ENCODE assay signal across 1 cellular context in genomic region chr5:149960272-149961185, GRCh38.
TF ChIP-seq lines count a peak whose summit lies in the region.

Gene SLC26A2 (plus strand): TSS chr5:149960758. CDS start chr5:149977653, 16,895 bp downstream.

TF ChIP-seq in HepG2, 621 proteins besides CTCF, POLR2A, EP300 and RAD21 (continued from another document and continues in another):
- TF ChIP-seq, protein P1, sequence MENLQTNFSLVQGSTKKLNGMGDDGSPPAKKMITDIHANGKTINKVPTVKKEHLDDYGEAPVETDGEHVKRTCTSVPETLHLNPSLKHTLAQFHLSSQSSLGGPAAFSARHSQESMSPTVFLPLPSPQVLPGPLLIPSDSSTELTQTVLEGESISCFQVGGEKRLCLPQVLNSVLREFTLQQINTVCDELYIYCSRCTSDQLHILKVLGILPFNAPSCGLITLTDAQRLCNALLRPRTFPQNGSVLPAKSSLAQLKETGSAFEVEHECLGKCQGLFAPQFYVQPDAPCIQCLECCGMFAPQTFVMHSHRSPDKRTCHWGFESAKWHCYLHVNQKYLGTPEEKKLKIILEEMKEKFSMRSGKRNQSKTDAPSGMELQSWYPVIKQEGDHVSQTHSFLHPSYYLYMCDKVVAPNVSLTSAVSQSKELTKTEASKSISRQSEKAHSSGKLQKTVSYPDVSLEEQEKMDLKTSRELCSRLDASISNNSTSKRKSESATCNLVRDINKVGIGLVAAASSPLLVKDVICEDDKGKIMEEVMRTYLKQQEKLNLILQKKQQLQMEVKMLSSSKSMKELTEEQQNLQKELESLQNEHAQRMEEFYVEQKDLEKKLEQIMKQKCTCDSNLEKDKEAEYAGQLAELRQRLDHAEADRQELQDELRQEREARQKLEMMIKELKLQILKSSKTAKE (CRISPR knock-in tag; IDR thresholded peaks at IDR 0.05; ENCODE audit: borderline replicate concordance): peak; percentile 19; the same call in 1 of the 2 replicates
- TF ChIP-seq ZNF329 (CRISPR knock-in tag; IDR thresholded peaks at IDR 0.05; ENCODE audit: low read depth) (peak; percentile 61), TEF (CRISPR knock-in tag; IDR thresholded peaks at IDR 0.05) (peak; percentile 20; the same call in 1 of the 2 replicates), ETV5 (CRISPR knock-in tag; IDR thresholded peaks at IDR 0.05; ENCODE audit: borderline replicate concordance) (peak; percentile 63), SOX6 (IDR thresholded peaks at IDR 0.05) (no peak), SOX6 (CRISPR knock-in tag; IDR thresholded peaks at IDR 0.05) (peak; percentile 61), DNMT1 (CRISPR knock-in tag; IDR thresholded peaks at IDR 0.05) (0 out of 2 replicates have a peak, but pooled peaks have one; percentile 23), ZNF776 (CRISPR knock-in tag; IDR thresholded peaks at IDR 0.05) (peak; percentile 76; the same call in 1 of the 2 replicates), ZNF317 (CRISPR knock-in tag; IDR thresholded peaks at IDR 0.05) (0 out of 2 replicates have a peak, but pooled peaks have one; percentile 15), ZSCAN25 (CRISPR knock-in tag; IDR thresholded peaks at IDR 0.05) (0 out of 2 replicates have a peak, but pooled peaks have one; percentile 23), SP5 (CRISPR knock-in tag; IDR thresholded peaks at IDR 0.05; ENCODE audit: borderline replicate concordance, low read depth) (peak; percentile 43; the same call in 1 of the 2 replicates), DMAP1 (CRISPR knock-in tag; IDR thresholded peaks at IDR 0.05) (peak; percentile 21; the same call in 1 of the 2 replicates), ZNF768 (CRISPR knock-in tag; IDR thresholded peaks at IDR 0.05) (peak; percentile 59; the same call in 1 of the 2 replicates), RNF2 (conservative IDR thresholded peaks at IDR 0.05; ENCODE audit: low read depth) (peak; percentile 79; the same call in 1 of the 2 replicates), NAIF1 (CRISPR knock-in tag; IDR thresholded peaks at IDR 0.05; ENCODE audit: borderline replicate concordance) (peak; percentile 92; the same call in 1 of the 2 replicates), ZNF572 (CRISPR knock-in tag; IDR thresholded peaks at IDR 0.05) (peak; percentile 54; the same call in 1 of the 2 replicates), MBD4 (IDR thresholded peaks at IDR 0.05; ENCODE audit: borderline replicate concordance, low read length) (no peak), XBP1 (CRISPR knock-in tag; IDR thresholded peaks at IDR 0.05) (no peak), ZSCAN9 (CRISPR knock-in tag; IDR thresholded peaks at IDR 0.05; ENCODE audit: borderline replicate concordance) (peak; percentile 55; the same call in 1 of the 2 replicates), MNT (IDR thresholded peaks at IDR 0.05) (no peak), CEBPB (IDR thresholded peaks at IDR 0.05; ENCODE audit: borderline replicate concordance, low read depth, low read length) (no peak), SAP130 (CRISPR knock-in tag; IDR thresholded peaks at IDR 0.05; ENCODE audit: low read depth) (peak; percentile 75), PHF21A (CRISPR knock-in tag; IDR thresholded peaks at IDR 0.05) (peak; percentile 52; the same call in 1 of the 2 replicates)
- TF ChIP-seq, protein P2, sequence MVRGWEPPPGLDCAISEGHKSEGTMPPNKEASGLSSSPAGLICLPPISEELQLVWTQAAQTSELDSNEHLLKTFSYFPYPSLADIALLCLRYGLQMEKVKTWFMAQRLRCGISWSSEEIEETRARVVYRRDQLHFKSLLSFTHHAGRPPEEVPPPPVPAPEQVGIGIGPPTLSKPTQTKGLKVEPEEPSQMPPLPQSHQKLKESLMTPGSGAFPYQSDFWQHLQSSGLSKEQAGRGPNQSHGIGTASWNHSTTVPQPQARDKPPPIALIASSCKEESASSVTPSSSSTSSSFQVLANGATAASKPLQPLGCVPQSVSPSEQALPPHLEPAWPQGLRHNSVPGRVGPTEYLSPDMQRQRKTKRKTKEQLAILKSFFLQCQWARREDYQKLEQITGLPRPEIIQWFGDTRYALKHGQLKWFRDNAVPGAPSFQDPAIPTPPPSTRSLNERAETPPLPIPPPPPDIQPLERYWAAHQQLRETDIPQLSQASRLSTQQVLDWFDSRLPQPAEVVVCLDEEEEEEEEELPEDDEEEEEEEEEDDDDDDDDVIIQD (CRISPR knock-in tag; IDR thresholded peaks at IDR 0.05; ENCODE audit: low read depth): peak; percentile 33; the same call in 1 of the 2 replicates
- TF ChIP-seq, protein P3, sequence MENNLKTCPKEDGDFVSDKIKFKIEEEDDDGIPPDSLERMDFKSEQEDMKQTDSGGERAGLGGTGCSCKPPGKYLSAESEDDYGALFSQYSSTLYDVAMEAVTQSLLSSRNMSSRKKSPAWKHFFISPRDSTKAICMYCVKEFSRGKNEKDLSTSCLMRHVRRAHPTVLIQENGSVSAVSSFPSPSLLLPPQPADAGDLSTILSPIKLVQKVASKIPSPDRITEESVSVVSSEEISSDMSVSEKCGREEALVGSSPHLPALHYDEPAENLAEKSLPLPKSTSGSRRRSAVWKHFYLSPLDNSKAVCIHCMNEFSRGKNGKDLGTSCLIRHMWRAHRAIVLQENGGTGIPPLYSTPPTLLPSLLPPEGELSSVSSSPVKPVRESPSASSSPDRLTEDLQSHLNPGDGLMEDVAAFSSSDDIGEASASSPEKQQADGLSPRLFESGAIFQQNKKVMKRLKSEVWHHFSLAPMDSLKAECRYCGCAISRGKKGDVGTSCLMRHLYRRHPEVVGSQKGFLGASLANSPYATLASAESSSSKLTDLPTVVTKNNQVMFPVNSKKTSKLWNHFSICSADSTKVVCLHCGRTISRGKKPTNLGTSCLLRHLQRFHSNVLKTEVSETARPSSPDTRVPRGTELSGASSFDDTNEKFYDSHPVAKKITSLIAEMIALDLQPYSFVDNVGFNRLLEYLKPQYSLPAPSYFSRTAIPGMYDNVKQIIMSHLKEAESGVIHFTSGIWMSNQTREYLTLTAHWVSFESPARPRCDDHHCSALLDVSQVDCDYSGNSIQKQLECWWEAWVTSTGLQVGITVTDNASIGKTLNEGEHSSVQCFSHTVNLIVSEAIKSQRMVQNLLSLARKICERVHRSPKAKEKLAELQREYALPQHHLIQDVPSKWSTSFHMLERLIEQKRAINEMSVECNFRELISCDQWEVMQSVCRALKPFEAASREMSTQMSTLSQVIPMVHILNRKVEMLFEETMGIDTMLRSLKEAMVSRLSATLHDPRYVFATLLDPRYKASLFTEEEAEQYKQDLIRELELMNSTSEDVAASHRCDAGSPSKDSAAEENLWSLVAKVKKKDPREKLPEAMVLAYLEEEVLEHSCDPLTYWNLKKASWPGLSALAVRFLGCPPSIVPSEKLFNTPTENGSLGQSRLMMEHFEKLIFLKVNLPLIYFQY (CRISPR knock-in tag; IDR thresholded peaks at IDR 0.05; ENCODE audit: borderline replicate concordance): peak; percentile 63; the same call in 1 of the 2 replicates
- TF ChIP-seq, protein P4, sequence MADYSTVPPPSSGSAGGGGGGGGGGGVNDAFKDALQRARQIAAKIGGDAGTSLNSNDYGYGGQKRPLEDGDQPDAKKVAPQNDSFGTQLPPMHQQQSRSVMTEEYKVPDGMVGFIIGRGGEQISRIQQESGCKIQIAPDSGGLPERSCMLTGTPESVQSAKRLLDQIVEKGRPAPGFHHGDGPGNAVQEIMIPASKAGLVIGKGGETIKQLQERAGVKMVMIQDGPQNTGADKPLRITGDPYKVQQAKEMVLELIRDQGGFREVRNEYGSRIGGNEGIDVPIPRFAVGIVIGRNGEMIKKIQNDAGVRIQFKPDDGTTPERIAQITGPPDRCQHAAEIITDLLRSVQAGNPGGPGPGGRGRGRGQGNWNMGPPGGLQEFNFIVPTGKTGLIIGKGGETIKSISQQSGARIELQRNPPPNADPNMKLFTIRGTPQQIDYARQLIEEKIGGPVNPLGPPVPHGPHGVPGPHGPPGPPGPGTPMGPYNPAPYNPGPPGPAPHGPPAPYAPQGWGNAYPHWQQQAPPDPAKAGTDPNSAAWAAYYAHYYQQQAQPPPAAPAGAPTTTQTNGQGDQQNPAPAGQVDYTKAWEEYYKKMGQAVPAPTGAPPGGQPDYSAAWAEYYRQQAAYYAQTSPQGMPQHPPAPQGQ (CRISPR knock-in tag; IDR thresholded peaks at IDR 0.05; ENCODE audit: borderline replicate concordance): no peak
- TF ChIP-seq, protein P5, sequence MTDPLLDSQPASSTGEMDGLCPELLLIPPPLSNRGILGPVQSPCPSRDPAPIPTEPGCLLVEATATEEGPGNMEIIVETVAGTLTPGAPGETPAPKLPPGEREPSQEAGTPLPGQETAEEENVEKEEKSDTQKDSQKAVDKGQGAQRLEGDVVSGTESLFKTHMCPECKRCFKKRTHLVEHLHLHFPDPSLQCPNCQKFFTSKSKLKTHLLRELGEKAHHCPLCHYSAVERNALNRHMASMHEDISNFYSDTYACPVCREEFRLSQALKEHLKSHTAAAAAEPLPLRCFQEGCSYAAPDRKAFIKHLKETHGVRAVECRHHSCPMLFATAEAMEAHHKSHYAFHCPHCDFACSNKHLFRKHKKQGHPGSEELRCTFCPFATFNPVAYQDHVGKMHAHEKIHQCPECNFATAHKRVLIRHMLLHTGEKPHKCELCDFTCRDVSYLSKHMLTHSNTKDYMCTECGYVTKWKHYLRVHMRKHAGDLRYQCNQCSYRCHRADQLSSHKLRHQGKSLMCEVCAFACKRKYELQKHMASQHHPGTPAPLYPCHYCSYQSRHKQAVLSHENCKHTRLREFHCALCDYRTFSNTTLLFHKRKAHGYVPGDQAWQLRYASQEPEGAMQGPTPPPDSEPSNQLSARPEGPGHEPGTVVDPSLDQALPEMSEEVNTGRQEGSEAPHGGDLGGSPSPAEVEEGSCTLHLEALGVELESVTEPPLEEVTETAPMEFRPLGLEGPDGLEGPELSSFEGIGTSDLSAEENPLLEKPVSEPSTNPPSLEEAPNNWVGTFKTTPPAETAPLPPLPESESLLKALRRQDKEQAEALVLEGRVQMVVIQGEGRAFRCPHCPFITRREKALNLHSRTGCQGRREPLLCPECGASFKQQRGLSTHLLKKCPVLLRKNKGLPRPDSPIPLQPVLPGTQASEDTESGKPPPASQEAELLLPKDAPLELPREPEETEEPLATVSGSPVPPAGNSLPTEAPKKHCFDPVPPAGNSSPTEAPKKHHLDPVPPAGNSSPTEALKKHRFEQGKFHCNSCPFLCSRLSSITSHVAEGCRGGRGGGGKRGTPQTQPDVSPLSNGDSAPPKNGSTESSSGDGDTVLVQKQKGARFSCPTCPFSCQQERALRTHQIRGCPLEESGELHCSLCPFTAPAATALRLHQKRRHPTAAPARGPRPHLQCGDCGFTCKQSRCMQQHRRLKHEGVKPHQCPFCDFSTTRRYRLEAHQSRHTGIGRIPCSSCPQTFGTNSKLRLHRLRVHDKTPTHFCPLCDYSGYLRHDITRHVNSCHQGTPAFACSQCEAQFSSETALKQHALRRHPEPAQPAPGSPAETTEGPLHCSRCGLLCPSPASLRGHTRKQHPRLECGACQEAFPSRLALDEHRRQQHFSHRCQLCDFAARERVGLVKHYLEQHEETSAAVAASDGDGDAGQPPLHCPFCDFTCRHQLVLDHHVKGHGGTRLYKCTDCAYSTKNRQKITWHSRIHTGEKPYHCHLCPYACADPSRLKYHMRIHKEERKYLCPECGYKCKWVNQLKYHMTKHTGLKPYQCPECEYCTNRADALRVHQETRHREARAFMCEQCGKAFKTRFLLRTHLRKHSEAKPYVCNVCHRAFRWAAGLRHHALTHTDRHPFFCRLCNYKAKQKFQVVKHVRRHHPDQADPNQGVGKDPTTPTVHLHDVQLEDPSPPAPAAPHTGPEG (CRISPR knock-in tag; IDR thresholded peaks at IDR 0.05): peak; percentile 21; the same call in 1 of the 2 replicates
- TF ChIP-seq, protein P6, sequence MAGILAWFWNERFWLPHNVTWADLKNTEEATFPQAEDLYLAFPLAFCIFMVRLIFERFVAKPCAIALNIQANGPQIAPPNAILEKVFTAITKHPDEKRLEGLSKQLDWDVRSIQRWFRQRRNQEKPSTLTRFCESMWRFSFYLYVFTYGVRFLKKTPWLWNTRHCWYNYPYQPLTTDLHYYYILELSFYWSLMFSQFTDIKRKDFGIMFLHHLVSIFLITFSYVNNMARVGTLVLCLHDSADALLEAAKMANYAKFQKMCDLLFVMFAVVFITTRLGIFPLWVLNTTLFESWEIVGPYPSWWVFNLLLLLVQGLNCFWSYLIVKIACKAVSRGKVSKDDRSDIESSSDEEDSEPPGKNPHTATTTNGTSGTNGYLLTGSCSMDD (CRISPR knock-in tag; IDR thresholded peaks at IDR 0.05): no peak
- TF ChIP-seq, protein P7, sequence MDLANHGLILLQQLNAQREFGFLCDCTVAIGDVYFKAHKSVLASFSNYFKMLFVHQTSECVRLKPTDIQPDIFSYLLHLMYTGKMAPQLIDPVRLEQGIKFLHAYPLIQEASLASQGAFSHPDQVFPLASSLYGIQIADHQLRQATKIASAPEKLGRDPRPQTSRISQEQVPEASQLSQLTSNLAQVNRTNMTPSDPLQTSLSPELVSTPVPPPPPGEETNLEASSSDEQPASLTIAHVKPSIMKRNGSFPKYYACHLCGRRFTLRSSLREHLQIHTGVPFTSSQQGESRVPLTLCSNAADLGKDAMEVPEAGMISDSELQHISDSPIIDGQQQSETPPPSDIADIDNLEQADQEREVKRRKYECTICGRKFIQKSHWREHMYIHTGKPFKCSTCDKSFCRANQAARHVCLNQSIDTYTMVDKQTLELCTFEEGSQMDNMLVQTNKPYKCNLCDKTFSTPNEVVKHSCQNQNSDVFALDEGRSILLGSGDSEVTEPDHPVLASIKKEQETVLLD (CRISPR knock-in tag; IDR thresholded peaks at IDR 0.05; ENCODE audit: low read depth): peak; percentile 92
